In the genomic region with DNA sequence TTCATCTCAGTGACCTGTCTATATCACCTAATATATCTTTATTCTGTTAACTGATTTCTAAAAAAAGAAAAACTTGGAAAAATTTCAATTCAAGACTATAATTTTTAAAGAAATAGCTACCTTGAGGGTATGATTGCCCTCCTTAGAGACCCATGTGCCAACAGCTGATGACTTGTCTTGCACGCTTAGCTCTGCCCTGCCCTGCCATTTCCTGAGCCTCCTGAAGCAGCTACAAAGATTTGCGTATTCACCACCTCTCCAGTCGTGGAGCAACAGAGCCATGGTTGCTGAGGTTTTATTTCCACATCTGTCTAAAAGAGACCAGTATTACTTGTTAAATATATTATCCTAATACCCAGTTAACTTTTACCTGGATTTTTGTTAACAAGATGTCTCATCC, we compare ENCODE assay signal across 9 cellular contexts.
"Had no signal": no experiment of that assay in that cellular context is flagged by ENCODE, and none has a peak within 500 bp of the region (broad histone marks: within the 10 kb centered on the region; RNA-seq: fewer than 3 reads in every experiment).

No MANE protein-coding gene starts in this region.

- ATAC-seq: GM23338, HCT116 had no signal

- H3K9ac ChIP-seq: GM23248 had no signal

- H3K4me2 ChIP-seq: GM23338 had no signal

- H3K4me3 Mint-ChIP-seq: GM23338, H9, HFFc6 had no signal

- H3K27ac ChIP-seq: GM23248 had no signal

- H3K9me3 Mint-ChIP-seq: GM23338, H9, HFFc6 had no signal

- H3K9me3 ChIP-seq: HAP-1 had no signal

- H2AFZ ChIP-seq: GM23248, GM23338 had no signal

- DNase-seq: GM23248, GOT3, H7, H9, HCEC 1CT, HFFc6 had no signal

- H3K4me1 Mint-ChIP-seq: GM23338 had no signal

- H3K27ac Mint-ChIP-seq: GM23338, H9, HFFc6 had no signal

- H3K4me3 ChIP-seq: GM23248, GM23338, HAP-1 had no signal
